Comparison of ENCODE assay signal across 5 cellular contexts in the genomic region with DNA sequence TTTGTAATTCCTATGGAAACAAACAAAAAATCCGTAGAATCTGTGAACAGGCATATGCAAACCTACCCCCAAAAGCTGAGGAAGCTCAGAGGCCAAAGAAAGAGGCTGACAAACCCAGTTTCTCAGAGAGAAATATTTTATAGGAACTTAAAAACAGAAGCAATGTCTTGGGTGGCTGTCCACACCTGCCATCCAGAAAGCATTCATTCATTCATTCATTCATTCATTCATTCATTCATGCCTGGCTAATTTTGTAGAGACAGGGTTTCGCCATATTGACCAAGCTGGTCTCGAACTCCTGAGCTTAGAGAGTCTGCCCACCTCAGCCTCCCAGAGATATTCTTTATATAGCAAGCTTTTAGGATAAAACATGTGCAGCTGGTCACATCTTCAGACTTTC.
"Had no signal": no experiment of that assay in that cellular context is flagged by ENCODE, and none has a peak within 500 bp of the region (broad histone marks: within the 10 kb centered on the region; RNA-seq: fewer than 3 reads in every experiment).

No MANE protein-coding gene starts in this region.

- DNase-seq: GDM1 had no signal

- FAIRE-seq: G401.6, GM12892, GM18507, GM19239 had no signal
